9 cellular contexts compared by ENCODE assay signal in genomic region chr7:141562543-141562942, GRCh38.
"Had no signal": no experiment of that assay in that cellular context is flagged by ENCODE, and none has a peak within 500 bp of the region (broad histone marks: within the 10 kb centered on the region; RNA-seq: fewer than 3 reads in every experiment).

No MANE protein-coding gene starts in this region.

- H3K4me3 Mint-ChIP-seq: type B pancreatic cell had no signal

- H3K27me3 Mint-ChIP-seq: type B pancreatic cell had no signal

- DNase-seq: activated CD4-positive, alpha-beta T cell treated with anti-CD3 and anti-CD28 coated beads for 4 hours; activated naive CD4-positive, alpha-beta T cell treated with anti-CD3 and anti-CD28 coated beads, Interleukin-2, amount 50 U/mL, for 16 hours; activated T-cell treated with anti-CD3 and anti-CD28 coated beads for 4 hours; foreskin keratinocyte; islet precursor cell; left lung; retina; small intestine had no signal

- H3K9me3 Mint-ChIP-seq: type B pancreatic cell had no signal

- H3K27ac Mint-ChIP-seq: type B pancreatic cell had no signal

- ATAC-seq: foreskin keratinocyte, left lung had no signal
